21 cellular contexts compared by ENCODE assay signal in the genomic region with DNA sequence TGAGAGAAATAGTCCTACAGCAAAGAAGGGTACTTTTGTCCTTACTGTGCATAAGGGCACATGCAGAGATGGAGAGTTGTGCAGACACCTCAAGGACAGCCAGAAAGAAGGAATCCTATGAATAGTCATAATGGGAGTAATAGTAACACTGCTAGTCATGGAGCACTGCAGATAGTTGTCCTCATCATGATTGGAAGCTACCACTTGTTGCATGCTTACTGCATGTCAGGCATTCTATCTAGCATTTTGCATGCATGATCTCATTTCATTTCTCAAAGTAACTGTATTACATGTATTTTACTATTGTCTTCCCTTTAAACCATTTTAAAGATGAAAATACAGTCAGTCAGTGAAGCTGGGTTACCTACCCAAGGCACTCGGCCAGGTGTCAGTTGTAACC.
DNase-seq lines count a peak whose midpoint lies in the region; ATAC-seq and TF ChIP-seq lines count a peak whose summit lies in the region.
"Had no signal": no experiment of that assay in that cellular context is flagged by ENCODE, and none has a peak within 500 bp of the region (broad histone marks: within the 10 kb centered on the region; RNA-seq: fewer than 3 reads in every experiment).

No MANE protein-coding gene starts in this region.

- TF ChIP-seq CTCF in mucosa of descending colon (IDR thresholded peaks at IDR 0.05), result no peak

- ATAC-seq in activated T-helper 17 cell treated with anti-CD3 and anti-CD28 coated beads, Interleukin-2, amount 50 U/mL, for 72 hours (replicated peaks), result no peak
- ATAC-seq in left lobe of liver, result peak; percentile 24
- no peak for ATAC-seq in GM18909 (IDR thresholded peaks at IDR 0.05; ENCODE audit: poor library complexity, unreplicated experiment)
- no peak for ATAC-seq in mucosa of descending colon
- ATAC-seq: HCT116, Panc1 had no signal

- no peaks in the 10 kb centered on the region for H3K4me1 ChIP-seq in mucosa of descending colon (ENCODE audit: low read depth)

- H3K9me3 ChIP-seq in mucosa of descending colon, result no peaks in the 10 kb centered on the region

- no peak overlapping the region for H3K4me3 ChIP-seq in mucosa of descending colon

- peaks cover 13% of the 10 kb centered on the region for H3K4me1 Mint-ChIP-seq in activated naive CD4-positive, alpha-beta T cell treated with anti-CD3 and anti-CD28 coated beads, Interleukin-2, amount 50 U/mL, for 24 hours
- peaks cover 6% of the 10 kb centered on the region for H3K4me1 Mint-ChIP-seq in activated naive CD4-positive, alpha-beta T cell treated with anti-CD3 and anti-CD28 coated beads, Interleukin-2, amount 10 ng/mL, durations not matched to agents 7 days and 5 days
- peaks cover 7% of the 10 kb centered on the region for H3K4me1 Mint-ChIP-seq in activated T-helper 17 cell treated with anti-CD3 and anti-CD28 coated beads, Interleukin-2, amount 50 U/mL, for 72 hours
- H3K4me1 Mint-ChIP-seq: IgD-negative memory B cell had no signal

- peak overlapping the region; percentile 32 for H3K27ac Mint-ChIP-seq in activated naive CD4-positive, alpha-beta T cell treated with anti-CD3 and anti-CD28 coated beads, Interleukin-2, amount 50 U/mL, for 24 hours
- H3K27ac Mint-ChIP-seq in activated naive CD4-positive, alpha-beta T cell treated with anti-CD3 and anti-CD28 coated beads, Interleukin-2, amount 10 ng/mL, durations not matched to agents 7 days and 5 days, result no peak overlapping the region
- peak overlapping the region; percentile 41 for H3K27ac Mint-ChIP-seq in activated T-helper 17 cell treated with anti-CD3 and anti-CD28 coated beads, Interleukin-2, amount 50 U/mL, for 72 hours
- H3K27ac Mint-ChIP-seq: IgD-negative memory B cell had no signal

- CTCF ChIA-PET in activated naive CD4-positive, alpha-beta T cell treated with anti-CD3 and anti-CD28 coated beads, Interleukin-2, amount 10 ng/mL, durations not matched to agents 7 days and 5 days (lab: Charles Lee), result interaction anchor here (1.2 to 2.1 kb wide), 2 partner anchors 10 to 21 kb away, joined by 3 to 6 read pairs; no protein-coding TSS in a partner anchor

- no peak overlapping the region for H3K4me3 Mint-ChIP-seq in activated naive CD4-positive, alpha-beta T cell treated with anti-CD3 and anti-CD28 coated beads, Interleukin-2, amount 50 U/mL, for 24 hours
- no peak overlapping the region for H3K4me3 Mint-ChIP-seq in activated naive CD4-positive, alpha-beta T cell treated with anti-CD3 and anti-CD28 coated beads, Interleukin-2, amount 10 ng/mL, durations not matched to agents 7 days and 5 days
- no peak overlapping the region for H3K4me3 Mint-ChIP-seq in activated T-helper 17 cell treated with anti-CD3 and anti-CD28 coated beads, Interleukin-2, amount 50 U/mL, for 72 hours
- H3K4me3 Mint-ChIP-seq: IgD-negative memory B cell had no signal

- intact Hi-C loops in mucosa of descending colon (cut with DNase I, micrococcal nuclease), result loop anchor here in 1 of 2 donors (5.0 kb wide), 1 partner anchor 665 kb away; no protein-coding TSS in a partner anchor

- H3K36me3 ChIP-seq in mucosa of descending colon (ENCODE audit: low read depth), result no peaks in the 10 kb centered on the region

- H3K27me3 Mint-ChIP-seq in activated naive CD4-positive, alpha-beta T cell treated with anti-CD3 and anti-CD28 coated beads, Interleukin-2, amount 50 U/mL, for 24 hours, result no peaks in the 10 kb centered on the region
- H3K27me3 Mint-ChIP-seq in activated naive CD4-positive, alpha-beta T cell treated with anti-CD3 and anti-CD28 coated beads, Interleukin-2, amount 10 ng/mL, durations not matched to agents 7 days and 5 days, result no peaks in the 10 kb centered on the region
- no peaks in the 10 kb centered on the region for H3K27me3 Mint-ChIP-seq in activated T-helper 17 cell treated with anti-CD3 and anti-CD28 coated beads, Interleukin-2, amount 50 U/mL, for 72 hours
- H3K27me3 Mint-ChIP-seq: IgD-negative memory B cell had no signal

- H3K9me3 Mint-ChIP-seq in activated naive CD4-positive, alpha-beta T cell treated with anti-CD3 and anti-CD28 coated beads, Interleukin-2, amount 50 U/mL, for 24 hours, result no peaks in the 10 kb centered on the region
- no peaks in the 10 kb centered on the region for H3K9me3 Mint-ChIP-seq in activated naive CD4-positive, alpha-beta T cell treated with anti-CD3 and anti-CD28 coated beads, Interleukin-2, amount 10 ng/mL, durations not matched to agents 7 days and 5 days
- no peaks in the 10 kb centered on the region for H3K9me3 Mint-ChIP-seq in activated T-helper 17 cell treated with anti-CD3 and anti-CD28 coated beads, Interleukin-2, amount 50 U/mL, for 72 hours
- H3K9me3 Mint-ChIP-seq: IgD-negative memory B cell had no signal

- peak overlapping the region; percentile 52 for H3K27ac ChIP-seq in substantia nigra (ENCODE audit: low read depth, low read length, poor library complexity, severe bottlenecking)

- no peak for DNase-seq in activated naive CD4-positive, alpha-beta T cell treated with anti-CD3 and anti-CD28 coated beads, Interleukin-2, amount 10 ng/mL, durations not matched to agents 7 days and 5 days
- DNase-seq in left lobe of liver (ENCODE audit: low spot score) (no peak), substantia nigra (lab: John Stamatoyannopoulos, UW) (no peak), mucosa of descending colon (no peak)
- DNase-seq in stimulated activated CD8-positive, alpha-beta memory T cell treated with anti-CD3 and anti-CD28 coated beads, Interleukin-4, amount 100 ng/mL, for 48 hours, result no peak
- DNase-seq: DMS53; GDM1; MV-4-11; NCI-H1694; NCI-H2081; NCI-H2171; NCI-H345; NCI-H524; NCI-H774; NK-92 treated with Interleukin-12 subunit alpha and Interleukin-12 subunit beta, amount 100 ng/mL, for 24 hours had no signal

- peaks cover 24% of the 10 kb centered on the region for H3K36me3 Mint-ChIP-seq in activated naive CD4-positive, alpha-beta T cell treated with anti-CD3 and anti-CD28 coated beads, Interleukin-2, amount 50 U/mL, for 24 hours
- H3K36me3 Mint-ChIP-seq in activated naive CD4-positive, alpha-beta T cell treated with anti-CD3 and anti-CD28 coated beads, Interleukin-2, amount 10 ng/mL, durations not matched to agents 7 days and 5 days, result peaks cover 64% of the 10 kb centered on the region
- peaks cover 93% of the 10 kb centered on the region for H3K36me3 Mint-ChIP-seq in activated T-helper 17 cell treated with anti-CD3 and anti-CD28 coated beads, Interleukin-2, amount 50 U/mL, for 72 hours (ENCODE audit: low read depth)
